14 cellular contexts compared by ENCODE assay signal in genomic region chr3:127787071-127787490, GRCh38. TPM values are rescaled to one million over a fixed set of nuclear protein-coding genes. Genes with fewer than 3 reads are reported as not detected.
A peak's percentile ranks its signal among the peaks of the same experiment; 100 is the strongest.
DNase-seq lines count a peak whose midpoint lies in the region; ATAC-seq and TF ChIP-seq lines count a peak whose summit lies in the region.
"Had no signal": no experiment of that assay in that cellular context is flagged by ENCODE, and none has a peak within 500 bp of the region (broad histone marks: within the 10 kb centered on the region; RNA-seq: fewer than 3 reads in every experiment).

No MANE protein-coding gene starts in this region.

- H3K79me2 ChIP-seq in fibroblast of lung (ENCODE audit: control insufficient read depth, insufficient read depth, low read length), result peaks cover 25% of the 10 kb centered on the region

- no peaks in the 10 kb centered on the region for H3K27me3 ChIP-seq in WERI-Rb-1 (ENCODE audit: insufficient read depth, low read depth, severe bottlenecking)
- no peaks in the 10 kb centered on the region for H3K27me3 ChIP-seq in fibroblast of lung (ENCODE audit: control insufficient read depth, insufficient read depth, low read length)
- H3K27me3 ChIP-seq in tibial artery, result no peaks in the 10 kb centered on the region
- H3K27me3 ChIP-seq: foreskin keratinocyte had no signal

- no peaks in the 10 kb centered on the region for H4K20me1 ChIP-seq in fibroblast of lung (ENCODE audit: control insufficient read depth, extremely low read depth, insufficient read depth, low read length)

- H3K27ac ChIP-seq in WERI-Rb-1, result peak overlapping the region; percentile 53
- peak overlapping the region; percentile 51 for H3K27ac ChIP-seq in fibroblast of lung (ENCODE audit: insufficient read depth, low read length)
- H3K27ac ChIP-seq in tibial artery, result peak overlapping the region; percentile 79 to 82
- H3K27ac ChIP-seq: foreskin keratinocyte, KMS-11 had no signal

- H3K9me3 ChIP-seq in WERI-Rb-1 (ENCODE audit: severe bottlenecking) (no peaks in the 10 kb centered on the region), fibroblast of lung (ENCODE audit: control insufficient read depth, insufficient read depth, low read depth, low read length) (no peaks in the 10 kb centered on the region), tibial artery (no peaks in the 10 kb centered on the region)
- H3K9me3 ChIP-seq: lower lobe of right lung had no signal

- intact Hi-C loops in tibial artery (cut with DNase I; ENCODE audit: low total_unique reads), result no loop called here

- H3K4me3 ChIP-seq in WERI-Rb-1 (ENCODE audit: low read depth, low read length) (no peak overlapping the region), fibroblast of lung (replicated peaks in 1 of 4; ENCODE audit: control extremely low read depth in 1 of 4, insufficient read depth in 1 of 4, low read depth in 3 of 4, low read length in 4 of 4) (no peak overlapping the region), tibial artery (peak overlapping the region in 1 of 2 donors; percentile 27)
- H3K4me3 ChIP-seq: lower lobe of right lung had no signal

- no peak for ATAC-seq in GM19023 (IDR thresholded peaks at IDR 0.05; ENCODE audit: unreplicated experiment)
- ATAC-seq in stimulated activated naive CD8-positive, alpha-beta T cell treated with anti-CD3 and anti-CD28 coated beads, Interleukin-15, Interleukin-2, amounts not matched to agents 100 U/mL and 50 U/mL, for 24 hours, result no peak
- ATAC-seq: activated T-cell treated with anti-CD3 and anti-CD28 coated beads, Interleukin-2, amount 50 U/mL, for 72 hours; foreskin keratinocyte had no signal

- H2AFZ ChIP-seq in fibroblast of lung (ENCODE audit: low read length), result no peak overlapping the region

- DNase-seq in WERI-Rb-1 (no peak), fibroblast of lung (ENCODE audit: low read depth in 2 of 2) (no peak), mucosa of gallbladder (ENCODE audit: low spot score) (peak; percentile 52), tibial artery (peak; percentile 70 to 78), DMS153 treated with DMSO at 0.1 percent for 48 hours (lab: John Stamatoyannopoulos, UW; ENCODE audit: unreplicated experiment) (no peak)
- DNase-seq in activated CD8-positive, alpha-beta memory T cell treated with anti-CD3 and anti-CD28 coated beads, Interleukin-2, amount 50 U/mL, for 48 hours, result no peak
- DNase-seq in stimulated activated naive CD8-positive, alpha-beta T cell treated with anti-CD3 and anti-CD28 coated beads, Interleukin-15, Interleukin-2, amounts not matched to agents 100 U/mL and 50 U/mL, for 24 hours, result no peak
- DNase-seq: activated B cell treated with CpG ODN at 0.5 μM for 24 hours; activated T-cell treated with anti-CD3 and anti-CD28 coated beads, Interleukin-2, amount 50 U/mL, for 72 hours; central memory CD4-positive, alpha-beta T cell; foreskin keratinocyte had no signal

- peaks cover 52% of the 10 kb centered on the region for H3K4me1 ChIP-seq in fibroblast of lung (ENCODE audit: control insufficient read depth, extremely low read depth, insufficient read depth, low read length)
- peaks cover 0 to 76% (median 56%) of the 10 kb centered on the region in 4 donors for H3K4me1 ChIP-seq in tibial artery

- no peak overlapping the region for H3K9ac ChIP-seq in fibroblast of lung (ENCODE audit: insufficient read depth, low read length)
- H3K9ac ChIP-seq: KMS-11 had no signal

- TF ChIP-seq CTCF in WERI-Rb-1 (IDR thresholded peaks at IDR 0.05; ENCODE audit: low read depth, low read length) (no peak), fibroblast of lung (conservative IDR thresholded peaks at IDR 0.05 in 1 of 2, IDR thresholded peaks at IDR 0.05 in 1 of 2; ENCODE audit: low read depth in 1 of 2, low read length in 2 of 2) (no peak), tibial artery (IDR thresholded peaks at IDR 0.05) (no peak)

- H3K36me3 ChIP-seq in WERI-Rb-1, result no peaks in the 10 kb centered on the region
- no peaks in the 10 kb centered on the region for H3K36me3 ChIP-seq in fibroblast of lung (ENCODE audit: control insufficient read depth, insufficient read depth, low read length)
- H3K36me3 ChIP-seq in tibial artery, result no peaks in the 10 kb centered on the region

- peak overlapping the region; percentile 20 for H3K4me2 ChIP-seq in fibroblast of lung (ENCODE audit: extremely low read depth, insufficient read depth, low read length)
- H3K4me2 ChIP-seq: KMS-11 had no signal

RNA-seq across cellular contexts. Expression of gene MGLL, which starts 35.2 kb away (rescaled TPM):
- total RNA-seq in fibroblast of lung (15.2 and 60.1 TPM in 2 replicates), mucosa of gallbladder (193 TPM)
- polyA plus RNA-seq in fibroblast of lung, result 69.8 and 122 TPM in 2 replicates
- 101 and 175 TPM in 2 replicates for polyA plus RNA-seq in fibroblast of lung (2012)
- 75.2 and 302 TPM in 2 replicates for polyA minus RNA-seq in fibroblast of lung (ENCODE audit: low replicate concordance)

Comparison
In these comparisons a context has a peak if more than half of its experiments do, and no peak if none do; other contexts are left out.
1. DNase-seq: peak in mucosa of gallbladder (single experiment) and tibial artery (2 of 2); none in WERI-Rb-1 (single experiment), fibroblast of lung (0 of 2), DMS153 treated with DMSO at 0.1 percent for 48 hours (single experiment), activated CD8-positive, alpha-beta memory T cell treated with anti-CD3 and anti-CD28 coated beads, Interleukin-2, amount 50 U/mL, for 48 hours (single experiment) and stimulated activated naive CD8-positive, alpha-beta T cell treated with anti-CD3 and anti-CD28 coated beads, Interleukin-15, Interleukin-2, amounts not matched to agents 100 U/mL and 50 U/mL, for 24 hours (single experiment).
2. Peak in every context shown above with its lines, with median percentiles within 50 percentile points of each other: H3K27ac ChIP-seq.